ENCODE assay signal across 36 cellular contexts in genomic region chr12:115571446-115571845, GRCh38.
"Had no signal": no experiment of that assay in that cellular context is flagged by ENCODE, and none has a peak within 500 bp of the region (broad histone marks: within the 10 kb centered on the region; RNA-seq: fewer than 3 reads in every experiment).

No MANE protein-coding gene starts in this region.

- H3K36me3 ChIP-seq: adrenal gland, ascending aorta, brain microvascular endothelial cell, breast epithelium, cardiac muscle cell had no signal

- H3K9me3 ChIP-seq: adrenal gland, ascending aorta, body of pancreas, breast epithelium had no signal

- H3K9me3 Mint-ChIP-seq: activated naive CD8-positive, alpha-beta T cell treated with anti-CD3 and anti-CD28 coated beads, Interleukin-2, amount 50 U/mL, for 24 hours; activated T-helper 2 cell treated with anti-CD3 and anti-CD28 coated beads, Interferon-gamma antibody, Interleukin-2, Interleukin-4, amounts not matched to agents 10 μg/mL and 5 μg/mL and 100 μg/mL, durations not matched to agents 14 hours and 24 hours and 36 hours had no signal

- H3K4me3 Mint-ChIP-seq: activated naive CD4-positive, alpha-beta T cell treated with anti-CD3 and anti-CD28 coated beads for 36 hours; activated naive CD4-positive, alpha-beta T cell treated with anti-CD3 and anti-CD28 coated beads, Interleukin-2, amount 10 ng/mL, durations not matched to agents 7 days and 5 days; activated naive CD4-positive, alpha-beta T cell treated with anti-CD3 and anti-CD28 coated beads, Interleukin-2, amount 50 U/mL, for 24 hours; activated naive CD8-positive, alpha-beta T cell; activated naive CD8-positive, alpha-beta T cell treated with anti-CD3 and anti-CD28 coated beads for 36 hours; activated naive CD8-positive, alpha-beta T cell treated with anti-CD3 and anti-CD28 coated beads, Interleukin-2, amount 10 ng/mL, durations not matched to agents 7 days and 5 days; activated naive CD8-positive, alpha-beta T cell treated with anti-CD3 and anti-CD28 coated beads, Interleukin-2, amount 50 U/mL, for 24 hours; activated T-cell treated with anti-CD3 and anti-CD28 coated beads, Interleukin-2, amount 50 U/mL, for 4 hours; activated T-cell treated with anti-CD3 and anti-CD28 coated beads, Interleukin-2, amount 50 U/mL, for 72 hours; activated T-helper 1 cell treated with anti-CD3 and anti-CD28 coated beads, Interleukin-12 subunit alpha, Interleukin-12 subunit beta, Interleukin-2, Interleukin-4 antibody, amounts not matched to agents 30 ng/mL and 10 ng/mL and 1 ng/mL, durations not matched to agents 14 hours and 24 hours and 36 hours; activated T-helper 17 cell treated with anti-CD3 and anti-CD28 coated beads, Interleukin-2, amount 50 U/mL, for 72 hours; central memory CD8-positive, alpha-beta T cell had no signal

- H3K27me3 Mint-ChIP-seq: activated naive CD4-positive, alpha-beta T cell treated with anti-CD3 and anti-CD28 coated beads, Interleukin-2, amount 10 ng/mL, durations not matched to agents 7 days and 5 days; activated naive CD4-positive, alpha-beta T cell treated with anti-CD3 and anti-CD28 coated beads, Interleukin-2, amount 50 U/mL, for 24 hours; activated naive CD8-positive, alpha-beta T cell; activated naive CD8-positive, alpha-beta T cell treated with anti-CD3 and anti-CD28 coated beads, Interleukin-2, amount 10 ng/mL, durations not matched to agents 7 days and 5 days; activated naive CD8-positive, alpha-beta T cell treated with anti-CD3 and anti-CD28 coated beads, Interleukin-2, amount 50 U/mL, for 24 hours; activated T-helper 17 cell treated with anti-CD3 and anti-CD28 coated beads, Interleukin-2, amount 50 U/mL, for 72 hours; brain; central memory CD8-positive, alpha-beta T cell had no signal

- H3K4me1 Mint-ChIP-seq: activated naive CD4-positive, alpha-beta T cell treated with anti-CD3 and anti-CD28 coated beads, Interleukin-2, amount 10 ng/mL, durations not matched to agents 7 days and 5 days; activated naive CD4-positive, alpha-beta T cell treated with anti-CD3 and anti-CD28 coated beads, Interleukin-2, amount 50 U/mL, for 24 hours; activated naive CD8-positive, alpha-beta T cell treated with anti-CD3 and anti-CD28 coated beads for 36 hours; activated naive CD8-positive, alpha-beta T cell treated with anti-CD3 and anti-CD28 coated beads, Interleukin-2, amount 10 ng/mL, durations not matched to agents 7 days and 5 days; activated naive CD8-positive, alpha-beta T cell treated with anti-CD3 and anti-CD28 coated beads, Interleukin-2, amount 50 U/mL, for 24 hours; activated T-helper 17 cell treated with anti-CD3 and anti-CD28 coated beads, Interleukin-2, amount 50 U/mL, for 72 hours; central memory CD8-positive, alpha-beta T cell had no signal

- H3K27ac ChIP-seq: adrenal gland, ascending aorta, body of pancreas, brain microvascular endothelial cell, breast epithelium, cardiac muscle cell had no signal

- H3K27ac Mint-ChIP-seq: activated naive CD4-positive, alpha-beta T cell treated with anti-CD3 and anti-CD28 coated beads for 36 hours; activated naive CD4-positive, alpha-beta T cell treated with anti-CD3 and anti-CD28 coated beads, Interleukin-2, amount 10 ng/mL, durations not matched to agents 7 days and 5 days; activated naive CD4-positive, alpha-beta T cell treated with anti-CD3 and anti-CD28 coated beads, Interleukin-2, amount 50 U/mL, for 24 hours; activated naive CD4-positive, alpha-beta T cell treated with anti-CD3 and anti-CD28 coated beads, Interleukin-2, amount 50 U/mL, for 72 hours; activated naive CD8-positive, alpha-beta T cell; activated naive CD8-positive, alpha-beta T cell treated with anti-CD3 and anti-CD28 coated beads for 36 hours; activated naive CD8-positive, alpha-beta T cell treated with anti-CD3 and anti-CD28 coated beads, Interleukin-2, amount 10 ng/mL, durations not matched to agents 7 days and 5 days; activated naive CD8-positive, alpha-beta T cell treated with anti-CD3 and anti-CD28 coated beads, Interleukin-2, amount 50 U/mL, for 24 hours; activated T-cell treated with anti-CD3 and anti-CD28 coated beads, Interleukin-2, amount 50 U/mL, for 72 hours; activated T-helper 1 cell treated with anti-CD3 and anti-CD28 coated beads, Interleukin-12 subunit alpha, Interleukin-12 subunit beta, Interleukin-2, Interleukin-4 antibody, amounts not matched to agents 30 ng/mL and 10 ng/mL and 1 ng/mL, durations not matched to agents 14 hours and 24 hours and 36 hours; activated T-helper 17 cell treated with anti-CD3 and anti-CD28 coated beads, Interleukin-2, amount 50 U/mL, for 72 hours; activated T-helper 2 cell treated with anti-CD3 and anti-CD28 coated beads, Interferon-gamma antibody, Interleukin-2, Interleukin-4, amounts not matched to agents 10 μg/mL and 5 μg/mL and 100 μg/mL, durations not matched to agents 14 hours and 24 hours and 36 hours had no signal

- H3K27me3 ChIP-seq: adrenal gland, ascending aorta, body of pancreas, brain microvascular endothelial cell, breast epithelium had no signal

- DNase-seq: activated effector memory CD4-positive, alpha-beta T cell treated with anti-CD3 and anti-CD28 coated beads, Interleukin-2, amount 50 U/mL, for 16 hours; activated effector memory CD4-positive, alpha-beta T cell treated with Interleukin-2 at 50 U/mL for 16 hours; activated gamma-delta T cell; activated gamma-delta T cell treated with Interleukin-2 at 50 U/mL for 16 hours; activated naive CD4-positive, alpha-beta T cell; activated naive CD4-positive, alpha-beta T cell treated with anti-CD3 and anti-CD28 coated beads for 36 hours; activated naive CD4-positive, alpha-beta T cell treated with anti-CD3 and anti-CD28 coated beads, Interleukin-2, amount 10 ng/mL, durations not matched to agents 7 days and 5 days; activated naive CD4-positive, alpha-beta T cell treated with anti-CD3 and anti-CD28 coated beads, Interleukin-2, amount 50 U/mL, for 16 hours; activated naive CD4-positive, alpha-beta T cell treated with Interleukin-2 at 50 U/mL for 16 hours; activated naive CD8-positive, alpha-beta T cell treated with anti-CD3 and anti-CD28 coated beads for 36 hours; activated naive CD8-positive, alpha-beta T cell treated with anti-CD3 and anti-CD28 coated beads, Interleukin-2, amount 10 ng/mL, durations not matched to agents 7 days and 5 days; activated naive CD8-positive, alpha-beta T cell treated with anti-CD3 and anti-CD28 coated beads, Interleukin-2, amount 50 U/mL, for 24 hours; activated T-cell treated with anti-CD3 and anti-CD28 coated beads, Interleukin-2, amount 50 U/mL, for 4 hours; activated T-cell treated with anti-CD3 and anti-CD28 coated beads, Interleukin-2, amount 50 U/mL, for 48 hours; activated T-cell treated with anti-CD3 and anti-CD28 coated beads, Interleukin-2, amount 50 U/mL, for 72 hours; adrenal gland; amniotic stem cell; amygdala; anterior cingulate cortex; aorta; body of pancreas; brain microvascular endothelial cell; caudate nucleus; central memory CD4-positive, alpha-beta T cell; cerebellar nuclear complex had no signal

- H3K4me1 ChIP-seq: adrenal gland, ascending aorta, body of pancreas, breast epithelium had no signal

- H3K36me3 Mint-ChIP-seq: activated naive CD4-positive, alpha-beta T cell treated with anti-CD3 and anti-CD28 coated beads, Interleukin-2, amount 10 ng/mL, durations not matched to agents 7 days and 5 days; activated naive CD4-positive, alpha-beta T cell treated with anti-CD3 and anti-CD28 coated beads, Interleukin-2, amount 50 U/mL, for 24 hours; activated naive CD4-positive, alpha-beta T cell treated with anti-CD3 and anti-CD28 coated beads, Interleukin-2, amount 50 U/mL, for 72 hours; activated naive CD8-positive, alpha-beta T cell; activated naive CD8-positive, alpha-beta T cell treated with anti-CD3 and anti-CD28 coated beads for 36 hours; activated naive CD8-positive, alpha-beta T cell treated with anti-CD3 and anti-CD28 coated beads, Interleukin-2, amount 10 ng/mL, durations not matched to agents 7 days and 5 days; brain had no signal

- ATAC-seq: activated naive CD4-positive, alpha-beta T cell treated with anti-CD3 and anti-CD28 coated beads, Interleukin-2, amount 50 U/mL, for 72 hours; activated naive CD8-positive, alpha-beta T cell treated with anti-CD3 and anti-CD28 coated beads, Interleukin-2, amount 50 U/mL, for 24 hours; activated T-cell treated with anti-CD3 and anti-CD28 coated beads, Interleukin-2, amount 50 U/mL, for 4 hours; activated T-cell treated with anti-CD3 and anti-CD28 coated beads, Interleukin-2, amount 50 U/mL, for 72 hours; activated T-helper 17 cell treated with anti-CD3 and anti-CD28 coated beads, Interleukin-2, amount 50 U/mL, for 72 hours; body of pancreas had no signal

- H3K4me3 ChIP-seq: adrenal gland, ascending aorta, body of pancreas, breast epithelium, cardiac muscle cell had no signal
